8 cellular contexts compared by ENCODE assay signal in the genomic region with DNA sequence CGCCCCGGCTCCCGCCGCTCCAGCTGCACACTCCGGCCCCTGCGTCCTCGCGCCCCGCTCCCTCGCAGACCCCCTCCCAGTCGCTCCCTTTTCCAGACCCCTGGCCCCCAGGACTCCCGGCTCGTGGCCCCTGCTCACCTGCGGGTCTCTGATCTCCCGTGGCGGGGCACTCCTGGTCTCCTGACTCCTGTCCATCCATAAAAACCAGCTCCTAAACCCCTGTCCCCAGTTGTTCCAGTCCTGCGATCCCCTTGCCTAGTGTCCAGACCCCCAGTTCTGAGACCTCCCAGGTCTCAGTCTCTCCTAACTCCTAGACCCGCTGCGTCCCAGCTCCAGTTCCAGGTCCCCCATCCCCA. TPM values are rescaled to one million over a fixed set of nuclear protein-coding genes. Genes with fewer than 3 reads are reported as not detected.
DNase-seq lines count a peak whose midpoint lies in the region; ATAC-seq, FAIRE-seq and TF ChIP-seq lines count a peak whose summit lies in the region.

No MANE protein-coding gene starts in this region.

- H3K56ac ChIP-seq in H1 (replicated peaks; ENCODE audit: insufficient read length, low read depth, low read length), result no peak overlapping the region

- no peak for FAIRE-seq in H1 (lab: Jason Lieb, UNC)

- no peak overlapping the region for H3K14ac ChIP-seq in H1 (ENCODE audit: insufficient read length)
- H3K14ac ChIP-seq in neuronal stem cell (ENCODE audit: low read length), result peak overlapping the region; percentile 71

- H3K27ac ChIP-seq in H1 (ENCODE audit: low read depth, low read length), result no peak overlapping the region
- no peak overlapping the region for H3K27ac ChIP-seq in neuronal stem cell (replicated peaks; ENCODE audit: low read length)

- TF ChIP-seq POLR2A in NB4 (IDR thresholded peaks at IDR 0.05; ENCODE audit: extremely low read depth, insufficient read length) (no peak), H1 (IDR thresholded peaks at IDR 0.05; ENCODE audit: control extremely low read depth in 1 of 2, low read depth in 2 of 2, low read length in 2 of 2) (no peak)

- CTCF ChIA-PET in H1 (lab: Charles Lee; ENCODE audit: partially characterized antibody), result interaction anchor here (0.9 to 2.8 kb wide), 5 partner anchors 10 to 91 kb away, joined by 3 to 12 read pairs (median 3); no protein-coding TSS in a partner anchor

- no peaks in the 10 kb centered on the region for H3K36me3 ChIP-seq in H1 (ENCODE audit: control insufficient read depth in 2 of 4, insufficient read depth in 4 of 4, low read length in 3 of 4)
- H3K36me3 ChIP-seq in neuronal stem cell (replicated peaks in 1 of 2; ENCODE audit: control insufficient read depth in 2 of 2, insufficient read depth in 2 of 2, low read length in 2 of 2), result peaks cover 0 to 21% of the 10 kb centered on the region in 2 donors

- H3K18ac ChIP-seq in H1 (ENCODE audit: extremely low read depth, low read length) (no peak overlapping the region), neuronal stem cell (ENCODE audit: low read length) (peak overlapping the region; percentile 85)

- POLR2A ChIA-PET in H1 (lab: Charles Lee; ENCODE audit: partially characterized antibody), result interaction anchor here (0.9 to 1.3 kb wide), 6 partner anchors 9 to 126 kb away, joined by 3 to 5 read pairs (median 3); partner anchors contain the start of gene RSL1D1

- H3K4me1 ChIP-seq in H1 (replicated peaks in 1 of 4; ENCODE audit: control insufficient read depth in 3 of 4, insufficient read depth in 4 of 4, low read length in 3 of 4) (peaks cover 0 to 6% (median 2%) of the 10 kb centered on the region in 4 experiments; a peak in 3 of 7 replicates), neuronal stem cell (ENCODE audit: control insufficient read depth in 2 of 2, insufficient read depth in 1 of 2, low read depth in 1 of 2, low read length in 2 of 2) (peaks cover 11 to 14% of the 10 kb centered on the region in 2 donors)

- H4K20me1 ChIP-seq in H1 (replicated peaks in 1 of 2; ENCODE audit: control insufficient read depth in 1 of 2, insufficient read depth in 2 of 2, low read length in 2 of 2), result no peaks in the 10 kb centered on the region

- no peak overlapping the region for H4K5ac ChIP-seq in H1 (ENCODE audit: insufficient read length, low read depth, low read length)

- H2BK20ac ChIP-seq in H1 (ENCODE audit: low read length), result no peak overlapping the region

- TF ChIP-seq EP300 in H1 (IDR thresholded peaks at IDR 0.05; ENCODE audit: borderline replicate concordance in 1 of 2, low read depth in 2 of 2, low read length in 2 of 2), result no peak

- 2% methylated on average over 8 of the region's 19 CpGs; no CpG with 5 or more reads in 1 of the 2 experiments for WGBS in H1 (ENCODE audit: extremely low coverage in 1 of 2, insufficient coverage in 1 of 2, insufficient read length in 1 of 2, insufficient replicate concordance in 2 of 2, low coverage in 1 of 2, low lambda C conversion rate in 2 of 2, missing lambda C conversion rate in 1 of 2), 2 experiments
- no CpG with 5 or more reads among the region's 19 CpGs for WGBS in neuronal stem cell (ENCODE audit: extremely low coverage in 2 of 2, insufficient read length in 2 of 2, insufficient replicate concordance in 1 of 2), 2 donors

- H3K9ac ChIP-seq in H1 (replicated peaks in 1 of 4; ENCODE audit: extremely low read depth in 1 of 4, low read depth in 3 of 4, low read length in 3 of 4), result peak overlapping the region in 3 of 4 experiments; percentile 42 to 51 (median 44); a peak in 4 of 7 replicates
- H3K9ac ChIP-seq in neuronal stem cell (ENCODE audit: low read depth, low read length, poor library complexity), result peak overlapping the region; percentile 90

- H2AK5ac ChIP-seq in H1 (ENCODE audit: low read depth, low read length), result no peak overlapping the region
- H2AK5ac ChIP-seq in neuronal stem cell (ENCODE audit: low read depth, low read length), result no peak overlapping the region

- H3K4me3 ChIP-seq in NB4 (ENCODE audit: low read depth, low read length), result peak overlapping the region; percentile 82
- peak overlapping the region; percentile 77 to 96 (median 88) for H3K4me3 ChIP-seq in H1 (ENCODE audit: extremely low read depth in 1 of 4, insufficient read depth in 2 of 4, low read depth in 3 of 4, low read length in 4 of 4)
- H3K4me3 ChIP-seq in neuronal stem cell (ENCODE audit: low read length in 2 of 2), result peak overlapping the region; percentile 99 to 100

- H3K79me2 ChIP-seq in H1 (ENCODE audit: control insufficient read depth in 1 of 2, insufficient read depth in 2 of 2, low read length in 2 of 2), result no peaks in the 10 kb centered on the region

- DNase-seq in NB4 (ENCODE audit: low read depth) (no peak), H1 (ENCODE audit: low read depth in 1 of 2, low spot score in 2 of 2) (no peak), neuronal stem cell (ENCODE audit: low spot score) (no peak), NCI-H82 (lab: John Stamatoyannopoulos, UW) (no peak), foreskin melanocyte (no peak), germinal center (ENCODE audit: low spot score) (no peak)

- H3K4ac ChIP-seq in H1 (replicated peaks; ENCODE audit: insufficient read length, low read depth, low read length) (no peak overlapping the region), neuronal stem cell (ENCODE audit: low read length) (no peak overlapping the region)

- H3K27me3 ChIP-seq in H1 (replicated peaks in 1 of 4; ENCODE audit: control insufficient read depth in 3 of 4, extremely low read depth in 1 of 4, insufficient read depth in 3 of 4, low read length in 3 of 4) (no peaks in the 10 kb centered on the region), neuronal stem cell (ENCODE audit: control insufficient read depth in 3 of 3, insufficient read depth in 3 of 3, low read depth in 1 of 3, low read length in 3 of 3) (no peaks in the 10 kb centered on the region)

- H3K23me2 ChIP-seq in H1 (ENCODE audit: low read depth, low read length), result peaks cover 11% of the 10 kb centered on the region

- H2BK15ac ChIP-seq in H1 (ENCODE audit: low read length), result no peak overlapping the region
- no peak overlapping the region for H2BK15ac ChIP-seq in neuronal stem cell (ENCODE audit: low read length)

- H3K23ac ChIP-seq in H1 (ENCODE audit: insufficient read length) (no peak overlapping the region), neuronal stem cell (ENCODE audit: low read depth, low read length, poor library complexity) (peak overlapping the region; percentile 93)

- H4K8ac ChIP-seq in H1 (ENCODE audit: extremely low read depth, insufficient read depth, low read length) (no peak overlapping the region), neuronal stem cell (ENCODE audit: low read depth, low read length) (no peak overlapping the region)

- H2BK120ac ChIP-seq in H1 (replicated peaks; ENCODE audit: low read depth, low read length) (no peak overlapping the region), neuronal stem cell (ENCODE audit: low read depth, low read length) (no peak overlapping the region)

- H2BK12ac ChIP-seq in H1 (ENCODE audit: low read depth, low read length) (no peak overlapping the region), neuronal stem cell (ENCODE audit: low read length) (no peak overlapping the region)

- no peaks in the 10 kb centered on the region; the same call in 1 of the 2 replicates for H3K79me1 ChIP-seq in H1 (ENCODE audit: low read depth, low read length)
- H3K79me1 ChIP-seq in neuronal stem cell (ENCODE audit: low read depth, low read length), result peaks cover 7% of the 10 kb centered on the region

- H4K91ac ChIP-seq in H1 (replicated peaks; ENCODE audit: insufficient read length, low read length) (no peak overlapping the region), neuronal stem cell (ENCODE audit: low read depth, low read length, poor library complexity) (no peak overlapping the region)

- TF ChIP-seq CTCF in NB4 (IDR thresholded peaks at IDR 0.05; ENCODE audit: low read depth, low read length) (no peak), H1 (IDR thresholded peaks at IDR 0.05; ENCODE audit: control extremely low read depth in 1 of 3, insufficient read depth in 1 of 3, low read depth in 1 of 3, low read length in 3 of 3) (no peak)

- H2AFZ ChIP-seq in H1 (ENCODE audit: low read length) (peak overlapping the region; percentile 61; the same call in 1 of the 2 replicates), neuronal stem cell (ENCODE audit: low read length) (peak overlapping the region; percentile 96)

- H2BK5ac ChIP-seq in H1 (ENCODE audit: low read depth, low read length) (no peak overlapping the region), neuronal stem cell (ENCODE audit: low read length) (peak overlapping the region; percentile 54)

- ATAC-seq in GM19351 (IDR thresholded peaks at IDR 0.05; ENCODE audit: unreplicated experiment), result peak; percentile 4
- ATAC-seq in HG02884 (IDR thresholded peaks at IDR 0.05; ENCODE audit: unreplicated experiment), result no peak

- H3K4me2 ChIP-seq in H1 (ENCODE audit: insufficient read depth in 1 of 2, low read depth in 2 of 2, low read length in 2 of 2), result peak overlapping the region; percentile 76 to 97
- peak overlapping the region; percentile 75 for H3K4me2 ChIP-seq in neuronal stem cell (ENCODE audit: insufficient read depth, low read length, poor library complexity, severe bottlenecking)

- no peaks in the 10 kb centered on the region for H3K9me3 ChIP-seq in H1 (ENCODE audit: insufficient read depth in 2 of 2, low read depth in 1 of 2, low read length in 1 of 2)
- peaks cover 0 to 1% of the 10 kb centered on the region in 2 donors for H3K9me3 ChIP-seq in neuronal stem cell (replicated peaks in 1 of 2; ENCODE audit: control insufficient read depth in 2 of 2, insufficient read depth in 1 of 2, low read depth in 1 of 2, low read length in 2 of 2)

- TF ChIP-seq RAD21 in H1 (IDR thresholded peaks at IDR 0.05 in 1 of 2, conservative IDR thresholded peaks at IDR 0.05 in 1 of 2; ENCODE audit: low read depth in 2 of 2, low read length in 2 of 2), result no peak

RNA-seq across cellular contexts. Expression of gene SNX29, which starts 0.3 kb away (rescaled TPM):
- total RNA-seq in H1 (2021; fragmentation: NEBNext Ultra II Directional; extraction: Animal tissue kit (Norgen Biotek cat#: 25700)), result 8.7 and 8.9 TPM in 2 replicates
- 1.7 and 2.2 TPM in 2 replicates for polyA plus RNA-seq in H1 (2011; rRNA removed)
- 2.4 TPM for polyA plus RNA-seq in H1 (2011; cell fraction: cytosol; rRNA removed)
- polyA plus RNA-seq in H1 (2011; cell fraction: nucleus; rRNA removed), result 3.7 TPM
- polyA plus RNA-seq in H1 (2012, experiment 1 of 2), result 2.4 to 3.1 TPM (median 2.6 TPM) in 4 replicates
- 2.1 TPM for polyA plus RNA-seq in H1 (2012, experiment 2 of 2)
- 2.0 TPM for polyA plus RNA-seq in H1 (2013, experiment 1 of 2)
- polyA plus RNA-seq in H1 (2013, experiment 2 of 2), result 1.8 TPM
- polyA minus RNA-seq in H1 (2011; rRNA and poly(A)+ RNA removed), result 16.2 and 21.7 TPM in 2 replicates
- 3.7 TPM for polyA minus RNA-seq in H1 (2011; cell fraction: cytosol; rRNA and poly(A)+ RNA removed)
- 23.8 TPM for polyA minus RNA-seq in H1 (2011; cell fraction: nucleus; rRNA and poly(A)+ RNA removed)
- polyA plus RNA-seq in neuronal stem cell (2013, experiment 1 of 2), result 3.4 TPM
- polyA plus RNA-seq in neuronal stem cell (2013, experiment 2 of 2), result 3.6 TPM

RNA-seq across cellular contexts. Expression of gene TNFRSF17, which starts 11.8 kb away (rescaled TPM):
- total RNA-seq in H1 (2021; fragmentation: NEBNext Ultra II Directional; extraction: Animal tissue kit (Norgen Biotek cat#: 25700)), result not detected in 2 replicates
- not detected in 2 replicates for polyA plus RNA-seq in H1 (2011; rRNA removed)
- not detected for polyA plus RNA-seq in H1 (2011; cell fraction: cytosol; rRNA removed)
- not detected for polyA plus RNA-seq in H1 (2011; cell fraction: nucleus; rRNA removed)
- not detected in 4 replicates for polyA plus RNA-seq in H1 (2012, experiment 1 of 2)
- not detected for polyA plus RNA-seq in H1 (2012, experiment 2 of 2)
- polyA plus RNA-seq in H1 (2013, experiment 1 of 2), result not detected
- not detected for polyA plus RNA-seq in H1 (2013, experiment 2 of 2)
- not detected in 2 replicates for polyA minus RNA-seq in H1 (2011; rRNA and poly(A)+ RNA removed)
- polyA minus RNA-seq in H1 (2011; cell fraction: cytosol; rRNA and poly(A)+ RNA removed), result not detected
- polyA minus RNA-seq in H1 (2011; cell fraction: nucleus; rRNA and poly(A)+ RNA removed), result not detected
- not detected for polyA plus RNA-seq in neuronal stem cell (2013, experiment 1 of 2)
- not detected for polyA plus RNA-seq in neuronal stem cell (2013, experiment 2 of 2)

RNA-seq across cellular contexts. Expression of gene NPIPB2, which starts 35.0 kb away (rescaled TPM):
- total RNA-seq in H1 (2021; fragmentation: NEBNext Ultra II Directional; extraction: Animal tissue kit (Norgen Biotek cat#: 25700)), result 4.6 and 7.5 TPM in 2 replicates
- polyA plus RNA-seq in H1 (2011; rRNA removed), result 5.8 and 8.3 TPM in 2 replicates
- polyA plus RNA-seq in H1 (2011; cell fraction: cytosol; rRNA removed), result 5.3 TPM
- polyA plus RNA-seq in H1 (2011; cell fraction: nucleus; rRNA removed), result 36.3 TPM
- 4.8 to 16.9 TPM (median 6.8 TPM) in 4 replicates for polyA plus RNA-seq in H1 (2012, experiment 1 of 2)
- not detected for polyA plus RNA-seq in H1 (2012, experiment 2 of 2)
- 6.6 TPM for polyA plus RNA-seq in H1 (2013, experiment 1 of 2)
- polyA plus RNA-seq in H1 (2013, experiment 2 of 2), result 3.8 TPM
- polyA minus RNA-seq in H1 (2011; rRNA and poly(A)+ RNA removed), result 11.6 and 20.7 TPM in 2 replicates
- polyA minus RNA-seq in H1 (2011; cell fraction: cytosol; rRNA and poly(A)+ RNA removed), result 3.8 TPM
- 10.2 TPM for polyA minus RNA-seq in H1 (2011; cell fraction: nucleus; rRNA and poly(A)+ RNA removed)
- polyA plus RNA-seq in neuronal stem cell (2013, experiment 1 of 2), result 3.4 TPM
- polyA plus RNA-seq in neuronal stem cell (2013, experiment 2 of 2), result 3.3 TPM
